8 cellular contexts compared by ENCODE assay signal in the genomic region with DNA sequence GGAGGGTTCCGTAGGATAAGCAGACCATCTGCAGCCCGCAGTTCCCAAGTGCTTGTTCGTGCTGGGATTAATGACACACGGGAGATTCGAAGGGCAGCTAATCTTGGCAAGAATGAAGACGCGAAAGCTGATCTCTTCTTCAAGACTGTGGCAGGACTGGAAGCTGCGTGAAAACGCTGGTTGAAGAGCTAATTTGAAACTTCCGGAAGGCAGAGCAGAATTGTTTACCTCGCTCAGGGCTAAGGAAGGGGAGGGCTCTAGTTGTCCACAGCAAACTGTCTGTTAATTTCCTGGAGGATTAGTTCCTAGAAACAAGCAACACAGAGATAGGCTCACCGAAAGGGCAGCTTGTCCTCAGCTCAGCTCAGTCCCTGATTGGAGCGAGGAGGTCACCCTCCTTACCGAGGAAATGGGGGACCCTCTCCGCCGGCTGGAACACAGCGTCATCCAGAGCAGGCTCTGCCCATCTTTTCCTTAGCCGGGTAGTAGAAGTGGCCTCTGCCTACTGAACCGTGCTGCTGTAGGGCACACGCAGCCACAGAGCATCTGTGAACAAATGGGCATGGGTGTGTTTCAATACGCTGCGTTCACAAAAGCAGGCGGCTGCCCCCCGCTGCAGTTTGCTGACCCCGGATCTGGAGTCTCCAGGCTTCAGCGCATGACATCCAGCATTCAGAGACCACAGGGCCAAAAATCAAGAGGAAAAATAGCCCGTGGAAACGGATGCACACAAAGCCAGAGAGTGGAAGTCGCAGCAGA. TPM values are rescaled to one million over a fixed set of nuclear protein-coding genes. Genes with fewer than 3 reads are reported as not detected.
DNase-seq lines count a peak whose midpoint lies in the region; ATAC-seq and TF ChIP-seq lines count a peak whose summit lies in the region.

No MANE protein-coding gene starts in this region.

- H3K4me1 ChIP-seq in GM23248 (ENCODE audit: insufficient read depth) (peaks cover 19% of the 10 kb centered on the region), colonic mucosa (peaks cover 20% of the 10 kb centered on the region)

- peak overlapping the region; percentile 50 for H3K4me3 Mint-ChIP-seq in type B pancreatic cell

- H3K4me2 ChIP-seq in GM23248 (ENCODE audit: unreplicated experiment), result peak overlapping the region; percentile 60

- H3K4me1 Mint-ChIP-seq in type B pancreatic cell (ENCODE audit: unreplicated experiment), result peaks cover 19% of the 10 kb centered on the region

- H4K20me1 ChIP-seq in GM23248 (ENCODE audit: insufficient read depth), result no peaks in the 10 kb centered on the region

- H2AFZ ChIP-seq in GM23248, result peak overlapping the region; percentile 93

- TF ChIP-seq CTCF in 22Rv1 (IDR thresholded peaks at IDR 0.05) (no peak), colonic mucosa (IDR thresholded peaks at IDR 0.05) (no peak), type B pancreatic cell (conservative IDR thresholded peaks at IDR 0.05) (no peak)

- no peak for ATAC-seq in GM19395 (IDR thresholded peaks at IDR 0.05; ENCODE audit: unreplicated experiment)
- no peak for ATAC-seq in GM19035 (IDR thresholded peaks at IDR 0.05; ENCODE audit: unreplicated experiment)

- H3K27me3 ChIP-seq in GM23248 (replicated peaks; ENCODE audit: insufficient read depth), result no peaks in the 10 kb centered on the region
- H3K27me3 ChIP-seq in colonic mucosa, result no peaks in the 10 kb centered on the region

- H3K9me3 ChIP-seq in GM23248 (ENCODE audit: low read depth) (no peaks in the 10 kb centered on the region), colonic mucosa (no peaks in the 10 kb centered on the region)

- WGBS in GM23248 (ENCODE audit: low coverage in 1 of 2, low lambda C conversion rate in 2 of 2, missing lambda C conversion rate in 2 of 2), 2 experiments, result 26% methylated on average over 29 of the region's 29 CpGs

- no peaks in the 10 kb centered on the region for H3K9me3 Mint-ChIP-seq in type B pancreatic cell

- H3K27ac ChIP-seq in 22Rv1 (peak overlapping the region; percentile 79), GM23248 (no peak overlapping the region), colonic mucosa (peak overlapping the region; percentile 82)

- peaks cover 7% of the 10 kb centered on the region for H3K36me3 Mint-ChIP-seq in type B pancreatic cell

- peak overlapping the region; percentile 38 for H3K4me3 ChIP-seq in GM23248
- peak overlapping the region; percentile 11 for H3K4me3 ChIP-seq in colonic mucosa

- DNase-seq in GM23248 (peak; percentile 59), RPMI8226 (peak; percentile 66), colonic mucosa (peak; percentile 69), medulla oblongata (ENCODE audit: extremely low spot score) (peak; percentile 52), type B pancreatic cell (ENCODE audit: extremely low spot score, unreplicated experiment) (no peak)

- no peaks in the 10 kb centered on the region for H3K79me2 ChIP-seq in GM23248 (ENCODE audit: insufficient read depth)

- intact Hi-C loops in colonic mucosa (cut with DNase I), result no loop called here

- H3F3A ChIP-seq in GM23248 (ENCODE audit: insufficient read depth), result peaks cover 4% of the 10 kb centered on the region

- H3K9ac ChIP-seq in GM23248 (peak overlapping the region; percentile 39), colonic mucosa (ENCODE audit: low read depth in 2 of 2, low read length in 2 of 2) (peak overlapping the region; percentile 58 to 80)

- H3K27ac Mint-ChIP-seq in type B pancreatic cell, result peak overlapping the region; percentile 54

- in situ Hi-C loops in GM23248 (cut with MboI), result no loop called here

- no peaks in the 10 kb centered on the region for H3K9me2 ChIP-seq in GM23248 (ENCODE audit: insufficient read depth)

- no peaks in the 10 kb centered on the region for H3K36me3 ChIP-seq in GM23248 (ENCODE audit: low read depth)
- H3K36me3 ChIP-seq in colonic mucosa, result no peaks in the 10 kb centered on the region

- H3K27me3 Mint-ChIP-seq in type B pancreatic cell, result no peaks in the 10 kb centered on the region

RNA-seq across cellular contexts. Expression of a gene that starts 16.7 kb away (rescaled TPM):
- total RNA-seq in GM23248 (2014; rRNA removed; shearing (Covaris generic)), result 30.6 and 31.7 TPM in 2 replicates
- polyA plus RNA-seq in GM23248 (2016; fragmentation: Nextera tagmentation; extraction: Ambion mirVana), result 28.2 and 31.5 TPM in 2 replicates
- total RNA-seq in colonic mucosa (10 to 100 TPM; 14.7 to 22.7 TPM), type B pancreatic cell (ENCODE audit: low replicate concordance) (62.7 and 120 TPM in 2 replicates)

RNA-seq across cellular contexts. Expression of a gene that starts 26.6 kb away (rescaled TPM):
- total RNA-seq in GM23248 (2014; rRNA removed; shearing (Covaris generic)), result 8.2 and 14.1 TPM in 2 replicates
- polyA plus RNA-seq in GM23248 (2016; fragmentation: Nextera tagmentation; extraction: Ambion mirVana), result 34.0 and 37.1 TPM in 2 replicates
- total RNA-seq in colonic mucosa, result 10 to 100 TPM; 29.1 to 43.5 TPM
- total RNA-seq in type B pancreatic cell (ENCODE audit: low replicate concordance), result 29.1 and 33.4 TPM in 2 replicates
